8 cellular contexts compared by ENCODE assay signal in genomic region chr7:33039905-33040292, GRCh38. TPM values are rescaled to one million over a fixed set of nuclear protein-coding genes. Genes with fewer than 3 reads are reported as not detected.
DNase-seq lines count a peak whose midpoint lies in the region; ATAC-seq, FAIRE-seq and TF ChIP-seq lines count a peak whose summit lies in the region.

No MANE protein-coding gene starts in this region.

- DNase-seq in BE2C (no peak), OCI-LY7 (ENCODE audit: low spot score) (no peak), dorsolateral prefrontal cortex (no peak), GM10248 (ENCODE audit: extremely low spot score) (no peak), frontal cortex (ENCODE audit: low spot score in 2 of 2) (no peak), endodermal cell (no peak)

- TF ChIP-seq CTCF in BE2C (IDR thresholded peaks at IDR 0.05; ENCODE audit: low read depth, low read length) (no peak), OCI-LY7 (conservative IDR thresholded peaks at IDR 0.05; ENCODE audit: low read length) (no peak), dorsolateral prefrontal cortex (IDR thresholded peaks at IDR 0.05 in 54 of 56, conservative IDR thresholded peaks at IDR 0.05 in 2 of 56; ENCODE audit: low read depth in 1 of 56, partially characterized antibody in 56 of 56) (no peak), neutrophil (IDR thresholded peaks at IDR 0.05) (no peak), GM10248 (IDR thresholded peaks at IDR 0.05; ENCODE audit: control extremely low read depth, extremely low read depth, low read depth, missing control alignments) (no peak), endodermal cell (conservative IDR thresholded peaks at IDR 0.05) (no peak)

- H3K27ac ChIP-seq in OCI-LY7 (ENCODE audit: low read depth, low read length, poor library complexity, severe bottlenecking) (peak overlapping the region; percentile 85), dorsolateral prefrontal cortex (peak overlapping the region in 6 of 59 donors; percentile 6 to 42 (median 25)), neutrophil (peak overlapping the region; percentile 88), endodermal cell (ENCODE audit: low read depth, low read length) (no peak overlapping the region)

- no peaks in the 10 kb centered on the region for H3K9me2 ChIP-seq in OCI-LY7 (ENCODE audit: insufficient read depth, low read length)

- 95% methylated on average over 1 of the region's 1 CpG; no CpG with 5 or more reads in 1 of the 2 experiments for WGBS in endodermal cell (ENCODE audit: insufficient coverage in 1 of 2, insufficient read length in 1 of 2), 2 experiments

- no peaks in the 10 kb centered on the region for H3K36me3 Mint-ChIP-seq in endodermal cell (ENCODE audit: low read depth)

- ATAC-seq in GM19351 (IDR thresholded peaks at IDR 0.05; ENCODE audit: unreplicated experiment): no peak

- POLR2A ChIA-PET in OCI-LY7 (lab: Charles Lee) (interaction anchor here (0.7 to 3.2 kb wide), 17 partner anchors 9 to 150 kb away, joined by 3 to 44 read pairs (median 9); partner anchors contain the start of gene NT5C3A), GM10248 (lab: Yijun Ruan, JAX) (interaction anchor here (1.3 to 1.5 kb wide), 3 partner anchors 8 to 22 kb away, joined by 4 to 12 read pairs (median 4); partner anchors contain the start of gene NT5C3A)

- H3K4me1 ChIP-seq in BE2C (peaks cover 4% of the 10 kb centered on the region; the same call in 1 of the 2 replicates), OCI-LY7 (ENCODE audit: insufficient read depth, low read length, poor library complexity, severe bottlenecking) (peaks cover 61% of the 10 kb centered on the region), neutrophil (ENCODE audit: control insufficient read depth in 1 of 2, insufficient read depth in 1 of 2, low read depth in 1 of 2, low read length in 1 of 2) (peaks cover 61 to 71% of the 10 kb centered on the region in 2 experiments), endodermal cell (ENCODE audit: control insufficient read depth, insufficient read depth, low read length) (no peaks in the 10 kb centered on the region)

- no peak overlapping the region for H3K4me3 Mint-ChIP-seq in endodermal cell

- no peaks in the 10 kb centered on the region for H3K27me3 ChIP-seq in BE2C
- no peaks in the 10 kb centered on the region for H3K27me3 ChIP-seq in dorsolateral prefrontal cortex
- H3K27me3 ChIP-seq in neutrophil: no peaks in the 10 kb centered on the region
- H3K27me3 ChIP-seq in endodermal cell (ENCODE audit: control insufficient read depth, insufficient read depth, low read length, poor library complexity, severe bottlenecking): no peaks in the 10 kb centered on the region

- no peak overlapping the region for H3K27ac Mint-ChIP-seq in endodermal cell

- intact Hi-C loops in OCI-LY7 (cut with micrococcal nuclease; ENCODE audit: unreplicated experiment) (no loop called here), dorsolateral prefrontal cortex (cut with DNase I) (no loop called here)

- no TSS peak for BruUV-seq in OCI-LY7 (replicated peaks; lab: Mats Ljungman, UMichigan)

- peaks cover 100% of the 10 kb centered on the region for H3K79me2 ChIP-seq in OCI-LY7 (ENCODE audit: insufficient read depth, low read depth, low read length)

- H3K9me3 ChIP-seq in BE2C (no peaks in the 10 kb centered on the region), OCI-LY7 (ENCODE audit: low read length) (no peaks in the 10 kb centered on the region), neutrophil (no peaks in the 10 kb centered on the region), endodermal cell (ENCODE audit: control insufficient read depth, low read length) (no peaks in the 10 kb centered on the region)

- H3K36me3 ChIP-seq in BE2C (no peaks in the 10 kb centered on the region; the same call in 1 of the 2 replicates), OCI-LY7 (ENCODE audit: insufficient read depth, low read length) (peaks cover 23% of the 10 kb centered on the region), neutrophil (peaks cover 6% of the 10 kb centered on the region), endodermal cell (ENCODE audit: control insufficient read depth, insufficient read depth, low read length) (peaks cover 4% of the 10 kb centered on the region)

- H3K27me3 Mint-ChIP-seq in endodermal cell (ENCODE audit: insufficient read depth): no peaks in the 10 kb centered on the region

- H4K20me1 ChIP-seq in OCI-LY7 (ENCODE audit: insufficient read depth, low read length): peaks cover 35% of the 10 kb centered on the region

- peaks cover 26% of the 10 kb centered on the region for H3K4me1 Mint-ChIP-seq in endodermal cell

- no peak for FAIRE-seq in frontal cortex (lab: Jason Lieb, UNC)

- no peak overlapping the region for H3K9ac ChIP-seq in endodermal cell (ENCODE audit: extremely low read depth, low read length, poor library complexity, severe bottlenecking)

- peak overlapping the region; percentile 83 for H3K4me2 ChIP-seq in OCI-LY7 (ENCODE audit: low read length)

- no peak overlapping the region for H2AFZ ChIP-seq in OCI-LY7 (ENCODE audit: low read length)

- 0 out of 2 replicates have a peak overlapping the region, but pooled peaks have one; percentile 20 for H3K4me3 ChIP-seq in BE2C (ENCODE audit: low read depth, low read length)
- H3K4me3 ChIP-seq in OCI-LY7 (ENCODE audit: low read depth, low read length, poor library complexity, severe bottlenecking): peak overlapping the region; percentile 69
- H3K4me3 ChIP-seq in dorsolateral prefrontal cortex: peak overlapping the region; percentile 3 to 60 (median 40)
- H3K4me3 ChIP-seq in neutrophil (ENCODE audit: low read depth in 1 of 2, low read length in 1 of 2): peak overlapping the region; percentile 65 to 73
- H3K4me3 ChIP-seq in endodermal cell (ENCODE audit: low read length): no peak overlapping the region

- H3K9me3 Mint-ChIP-seq in endodermal cell: no peaks in the 10 kb centered on the region

- CTCF ChIA-PET in OCI-LY7 (lab: Charles Lee; ENCODE audit: unreplicated experiment): interaction anchor here (1.3 kb wide), 1 partner anchor 68 kb away, joined by 3 read pairs; no protein-coding TSS in a partner anchor
- CTCF ChIA-PET in GM10248 (lab: Yijun Ruan, JAX): interaction anchor here (0.8 to 3.2 kb wide), 10 partner anchors 9 to 239 kb away, joined by 3 to 20 read pairs (median 4); partner anchors contain the start of gene NT5C3A

RNA-seq across cellular contexts. Expression of gene NT5C3A, which starts 22.7 kb away (rescaled TPM):
- polyA plus RNA-seq in BE2C (2012; ENCODE audit: insufficient read depth, insufficient read length, low read depth): 28.6 TPM
- 34.7 and 37.1 TPM in 2 replicates for total RNA-seq in OCI-LY7 (2014; rRNA removed; shearing (Covaris generic))
- 55.3 and 62.4 TPM in 2 replicates for total RNA-seq in OCI-LY7 (2022)
- 10 to 100 TPM; 14.8 to 38.5 (median 23.8) TPM for total RNA-seq in dorsolateral prefrontal cortex
- total RNA-seq in frontal cortex: 85.6 TPM
- 10 to 100 TPM; 17.5 to 22.1 TPM for total RNA-seq in endodermal cell
- 29.1 TPM for polyA plus RNA-seq in endodermal cell (2013, experiment 1 of 2)
- 26.7 TPM for polyA plus RNA-seq in endodermal cell (2013, experiment 2 of 2)
